14 cellular contexts compared by ENCODE assay signal in the genomic region with DNA sequence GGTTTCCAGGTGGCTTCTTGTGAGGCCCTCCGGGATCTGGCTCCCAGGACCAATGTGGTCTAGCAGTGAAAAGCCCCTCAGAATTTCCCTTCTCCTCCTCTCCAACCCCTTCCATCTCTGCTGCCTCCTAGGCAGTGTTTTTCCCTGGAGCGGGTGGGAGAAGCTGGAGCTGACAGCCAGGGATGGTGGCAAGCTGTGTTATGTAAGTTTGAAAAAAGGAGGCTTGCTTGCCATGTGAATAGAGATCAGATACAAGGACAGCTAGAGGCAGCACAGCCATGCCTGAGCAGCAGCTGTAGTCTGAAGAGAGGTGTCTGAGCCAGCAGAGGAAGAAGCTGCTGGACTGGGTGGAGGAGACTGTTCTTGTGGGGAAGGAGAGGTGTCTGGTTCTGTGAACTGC. TPM values are rescaled to one million over a fixed set of nuclear protein-coding genes. Genes with fewer than 3 reads are reported as not detected.
DNase-seq lines count a peak whose midpoint lies in the region; ATAC-seq and TF ChIP-seq lines count a peak whose summit lies in the region.
"Had no signal": no experiment of that assay in that cellular context is flagged by ENCODE, and none has a peak within 500 bp of the region (broad histone marks: within the 10 kb centered on the region; RNA-seq: fewer than 3 reads in every experiment).

No MANE protein-coding gene starts in this region.

- no peaks in the 10 kb centered on the region for H3K27me3 Mint-ChIP-seq in activated T-cell treated with anti-CD3 and anti-CD28 coated beads, Interleukin-2, amount 50 U/mL, for 24 hours
- H3K27me3 Mint-ChIP-seq in activated naive CD8-positive, alpha-beta T cell treated with anti-CD3 and anti-CD28 coated beads, Interleukin-2, amount 50 U/mL, for 24 hours, result no peaks in the 10 kb centered on the region
- no peaks in the 10 kb centered on the region for H3K27me3 Mint-ChIP-seq in stimulated activated naive CD8-positive, alpha-beta T cell treated with anti-CD3 and anti-CD28 coated beads, Interleukin-15, amount 100 ng/mL, for 72 hours
- H3K27me3 Mint-ChIP-seq in glutamatergic neuron (ENCODE audit: unreplicated experiment), result peaks cover 5% of the 10 kb centered on the region

- H3K36me3 ChIP-seq in iPS-20b (ENCODE audit: insufficient read depth, low read depth, low read length) (peaks cover 10% of the 10 kb centered on the region), spleen (peaks cover 0 to 41% (median 9%) of the 10 kb centered on the region in 6 donors)

- H3K9me3 ChIP-seq in iPS-20b (ENCODE audit: insufficient read depth, low read depth, low read length) (no peaks in the 10 kb centered on the region), spleen (no peaks in the 10 kb centered on the region)

- H3K36me3 Mint-ChIP-seq in activated T-cell treated with anti-CD3 and anti-CD28 coated beads, Interleukin-2, amount 50 U/mL, for 24 hours (ENCODE audit: low read depth), result peaks cover 44% of the 10 kb centered on the region
- H3K36me3 Mint-ChIP-seq in activated naive CD8-positive, alpha-beta T cell treated with anti-CD3 and anti-CD28 coated beads, Interleukin-2, amount 50 U/mL, for 24 hours (ENCODE audit: low read depth), result peaks cover 29% of the 10 kb centered on the region
- H3K36me3 Mint-ChIP-seq in glutamatergic neuron (ENCODE audit: unreplicated experiment), result no peaks in the 10 kb centered on the region

- peaks cover 37% of the 10 kb centered on the region for H3K4me1 Mint-ChIP-seq in activated T-cell treated with anti-CD3 and anti-CD28 coated beads, Interleukin-2, amount 50 U/mL, for 24 hours (ENCODE audit: low read depth)
- H3K4me1 Mint-ChIP-seq in activated naive CD8-positive, alpha-beta T cell treated with anti-CD3 and anti-CD28 coated beads, Interleukin-2, amount 50 U/mL, for 24 hours, result peaks cover 27% of the 10 kb centered on the region
- H3K4me1 Mint-ChIP-seq in stimulated activated naive CD8-positive, alpha-beta T cell treated with anti-CD3 and anti-CD28 coated beads, Interleukin-15, amount 100 ng/mL, for 72 hours, result peaks cover 35% of the 10 kb centered on the region
- H3K4me1 Mint-ChIP-seq in glutamatergic neuron (ENCODE audit: low read depth, unreplicated experiment), result peaks cover 3% of the 10 kb centered on the region

- H3K4me3 ChIP-seq in iPS-20b (ENCODE audit: low read length) (no peak overlapping the region), spleen (no peak overlapping the region)

- no peaks in the 10 kb centered on the region for H3K27me3 ChIP-seq in iPS-20b (ENCODE audit: insufficient read depth, low read length)
- H3K27me3 ChIP-seq in spleen (replicated peaks in 1 of 7), result no peaks in the 10 kb centered on the region

- intact Hi-C loops in spleen (cut with DNase I; ENCODE audit: low total_unique reads), result no loop called here

- 87 to 98% (median 96%) methylated on average over 2 of the region's 2 CpGs for WGBS in spleen, 5 donors

- no peaks in the 10 kb centered on the region for H3K9me3 Mint-ChIP-seq in activated T-cell treated with anti-CD3 and anti-CD28 coated beads, Interleukin-2, amount 50 U/mL, for 24 hours
- H3K9me3 Mint-ChIP-seq in activated naive CD8-positive, alpha-beta T cell treated with anti-CD3 and anti-CD28 coated beads, Interleukin-2, amount 50 U/mL, for 24 hours, result no peaks in the 10 kb centered on the region
- no peaks in the 10 kb centered on the region for H3K9me3 Mint-ChIP-seq in stimulated activated naive CD8-positive, alpha-beta T cell treated with anti-CD3 and anti-CD28 coated beads, Interleukin-15, amount 100 ng/mL, for 72 hours
- H3K9me3 Mint-ChIP-seq in glutamatergic neuron (ENCODE audit: unreplicated experiment), result no peaks in the 10 kb centered on the region
- H3K9me3 Mint-ChIP-seq: activated naive CD4-positive, alpha-beta T cell treated with anti-CD3 and anti-CD28 coated beads for 36 hours had no signal

- no peak for DNase-seq in activated T-cell treated with anti-CD3 and anti-CD28 coated beads, Interleukin-2, amount 50 U/mL, for 24 hours
- no peak for DNase-seq in activated T-cell treated with anti-CD3 and anti-CD28 coated beads, Interleukin-2, amount 50 U/mL, for 1 hour
- no peak for DNase-seq in activated naive CD8-positive, alpha-beta T cell treated with anti-CD3 and anti-CD28 coated beads, Interleukin-2, amount 50 U/mL, for 24 hours
- DNase-seq in stimulated activated naive CD8-positive, alpha-beta T cell treated with anti-CD3 and anti-CD28 coated beads, Interleukin-15, amount 100 ng/mL, for 72 hours, result no peak
- no peak for DNase-seq in NCI-H345 treated with DMSO at 0.1 percent for 48 hours (lab: John Stamatoyannopoulos, UW; ENCODE audit: unreplicated experiment)
- DNase-seq in glutamatergic neuron, result no peak
- no peak for DNase-seq in spleen
- DNase-seq: MV-4-11; NCI-H774; stimulated activated naive CD4-positive, alpha-beta T cell had no signal

- no peak overlapping the region for H3K27ac ChIP-seq in iPS-20b (ENCODE audit: low read length)
- no peak overlapping the region for H3K27ac ChIP-seq in spleen
- H3K27ac ChIP-seq: VCaP had no signal

- TF ChIP-seq CTCF in glutamatergic neuron (IDR thresholded peaks at IDR 0.05; ENCODE audit: partially characterized antibody, unreplicated experiment), result no peak
- no peak for TF ChIP-seq CTCF in spleen (IDR thresholded peaks at IDR 0.05 in 8 of 11, conservative IDR thresholded peaks at IDR 0.05 in 3 of 11)

- peak overlapping the region; percentile 65 for H3K27ac Mint-ChIP-seq in activated T-cell treated with anti-CD3 and anti-CD28 coated beads, Interleukin-2, amount 50 U/mL, for 24 hours
- H3K27ac Mint-ChIP-seq in activated naive CD8-positive, alpha-beta T cell treated with anti-CD3 and anti-CD28 coated beads, Interleukin-2, amount 50 U/mL, for 24 hours, result peak overlapping the region; percentile 48
- H3K27ac Mint-ChIP-seq in stimulated activated naive CD8-positive, alpha-beta T cell treated with anti-CD3 and anti-CD28 coated beads, Interleukin-15, amount 100 ng/mL, for 72 hours, result peak overlapping the region; percentile 2 to 87
- H3K27ac Mint-ChIP-seq in glutamatergic neuron (ENCODE audit: unreplicated experiment), result no peak overlapping the region

- no peak for TF ChIP-seq POLR2A in spleen (IDR thresholded peaks at IDR 0.05)

- peak overlapping the region; percentile 28; the same call in 1 of the 2 replicates for H3K9ac ChIP-seq in iPS-20b (ENCODE audit: low read depth, low read length)

- ATAC-seq in activated naive CD8-positive, alpha-beta T cell treated with anti-CD3 and anti-CD28 coated beads, Interleukin-2, amount 50 U/mL, for 24 hours, result no peak
- no peak for ATAC-seq in stimulated activated naive CD8-positive, alpha-beta T cell treated with anti-CD3 and anti-CD28 coated beads, Interleukin-15, amount 100 ng/mL, for 72 hours
- ATAC-seq: HepG2 had no signal

- H3K4me3 Mint-ChIP-seq in activated T-cell treated with anti-CD3 and anti-CD28 coated beads, Interleukin-2, amount 50 U/mL, for 24 hours, result no peak overlapping the region
- no peak overlapping the region for H3K4me3 Mint-ChIP-seq in activated naive CD8-positive, alpha-beta T cell treated with anti-CD3 and anti-CD28 coated beads, Interleukin-2, amount 50 U/mL, for 24 hours
- H3K4me3 Mint-ChIP-seq in stimulated activated naive CD8-positive, alpha-beta T cell treated with anti-CD3 and anti-CD28 coated beads, Interleukin-15, amount 100 ng/mL, for 72 hours, result no peak overlapping the region
- no peak overlapping the region for H3K4me3 Mint-ChIP-seq in glutamatergic neuron (ENCODE audit: unreplicated experiment)
- H3K4me3 Mint-ChIP-seq: activated naive CD4-positive, alpha-beta T cell treated with anti-CD3 and anti-CD28 coated beads for 36 hours had no signal

- H3K4me1 ChIP-seq in iPS-20b (ENCODE audit: insufficient read depth, low read length), result peaks cover 53% of the 10 kb centered on the region
- H3K4me1 ChIP-seq in spleen, result peaks cover 0 to 11% (median 2%) of the 10 kb centered on the region in 6 donors

RNA-seq across cellular contexts. Expression of a gene that starts 20.6 kb away (rescaled TPM):
- total RNA-seq in glutamatergic neuron (ENCODE audit: unreplicated experiment) (17.6 TPM), spleen (10 to 100 TPM; 20.0 to 37.2 (median 25.2) TPM)
- 10 to 100 TPM; 30.6 to 46.8 (median 34.3) TPM for polyA plus RNA-seq in spleen

RNA-seq across cellular contexts. Expression of a gene that starts 27.6 kb away (rescaled TPM):
- total RNA-seq in glutamatergic neuron (ENCODE audit: unreplicated experiment), result 1,679 TPM
- 1,000 to 10,000 TPM; 1,508 to 3,988 (median 2,104) TPM for total RNA-seq in spleen
- polyA plus RNA-seq in spleen, result 1,000 to 10,000 TPM; 3,203 to 4,384 (median 4,018) TPM

RNA-seq across cellular contexts. Expression of a gene that starts 28.1 kb away (rescaled TPM):
- 21.8 TPM for total RNA-seq in glutamatergic neuron (ENCODE audit: unreplicated experiment)
- 10 to 100 TPM in 1 of 7 donors, 1 to 10 TPM in 6; 5.6 to 12.8 (median 9.0) TPM for total RNA-seq in spleen
- polyA plus RNA-seq in spleen, result 1 to 10 TPM; 3.6 to 5.0 (median 4.2) TPM
